Comparison of ENCODE assay signal across 21 cellular contexts in the genomic region with DNA sequence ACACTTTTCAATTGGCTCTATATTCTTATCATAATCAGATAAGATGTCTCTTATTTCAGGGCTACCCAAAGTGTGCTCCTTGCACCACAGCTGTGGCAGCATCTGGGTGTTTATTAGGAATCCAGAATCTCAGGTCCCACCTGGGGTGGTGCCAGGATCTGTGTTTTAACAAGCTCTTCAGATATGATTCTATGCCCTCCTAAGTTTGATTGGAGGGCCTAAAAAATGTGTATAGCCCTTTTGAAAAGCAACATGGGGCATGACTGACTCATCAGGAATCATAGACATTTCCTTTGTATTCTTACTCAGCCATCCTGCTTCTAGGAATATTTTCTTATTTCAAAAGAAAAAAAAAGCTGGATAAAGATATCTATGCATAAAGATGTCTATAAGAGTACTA.
DNase-seq lines count a peak whose midpoint lies in the region; ATAC-seq, FAIRE-seq and TF ChIP-seq lines count a peak whose summit lies in the region.
"Had no signal": no experiment of that assay in that cellular context is flagged by ENCODE, and none has a peak within 500 bp of the region (broad histone marks: within the 10 kb centered on the region; RNA-seq: fewer than 3 reads in every experiment).

No MANE protein-coding gene starts in this region.

- TF ChIP-seq CTCF in BJ (IDR thresholded peaks at IDR 0.05; ENCODE audit: insufficient read depth, low read depth, low read length) (no peak), IMR-90 (conservative IDR thresholded peaks at IDR 0.05; ENCODE audit: low read depth, low read length) (no peak), astrocyte (IDR thresholded peaks at IDR 0.05; ENCODE audit: insufficient read depth, low read depth, low read length) (no peak), glutamatergic neuron (IDR thresholded peaks at IDR 0.05; ENCODE audit: partially characterized antibody, unreplicated experiment) (no peak), lower leg skin (IDR thresholded peaks at IDR 0.05) (no peak)

- H3K27ac Mint-ChIP-seq in astrocyte (ENCODE audit: unreplicated experiment) (no peak overlapping the region), glutamatergic neuron (ENCODE audit: unreplicated experiment) (peak overlapping the region; percentile 74)
- H3K27ac Mint-ChIP-seq in activated naive CD8-positive, alpha-beta T cell treated with anti-CD3 and anti-CD28 coated beads for 36 hours: no peak overlapping the region
- H3K27ac Mint-ChIP-seq: activated naive CD4-positive, alpha-beta T cell treated with anti-CD3 and anti-CD28 coated beads for 36 hours; endodermal cell; neural progenitor cell had no signal

- no peak overlapping the region for H3K14ac ChIP-seq in IMR-90 (replicated peaks; ENCODE audit: low read depth, low read length)

- H2AFZ ChIP-seq in IMR-90 (replicated peaks; ENCODE audit: low read length, poor library complexity) (peak overlapping the region; percentile 83), astrocyte (ENCODE audit: low read depth, low read length) (no peak overlapping the region)
- H2AFZ ChIP-seq: neural progenitor cell had no signal

- H3K4me3 ChIP-seq in BJ (ENCODE audit: low read depth, low read length) (no peak overlapping the region), IMR-90 (ENCODE audit: insufficient read depth, low read depth, low read length) (no peak overlapping the region), astrocyte (ENCODE audit: insufficient read depth, low read depth, low read length) (no peak overlapping the region), lower leg skin (ENCODE audit: low read depth, poor library complexity, severe bottlenecking) (no peak overlapping the region)
- H3K4me3 ChIP-seq: neural progenitor cell, right atrium auricular region had no signal

- H3K36me3 Mint-ChIP-seq in astrocyte (ENCODE audit: low read depth, unreplicated experiment): no peaks in the 10 kb centered on the region
- no peaks in the 10 kb centered on the region for H3K36me3 Mint-ChIP-seq in glutamatergic neuron (ENCODE audit: unreplicated experiment)
- no peaks in the 10 kb centered on the region for H3K36me3 Mint-ChIP-seq in activated naive CD8-positive, alpha-beta T cell treated with anti-CD3 and anti-CD28 coated beads for 36 hours
- H3K36me3 Mint-ChIP-seq: neural progenitor cell had no signal

- H3K4me1 ChIP-seq in IMR-90 (ENCODE audit: control insufficient read depth, insufficient read depth, low read length): peaks cover 11% of the 10 kb centered on the region
- H3K4me1 ChIP-seq in astrocyte (ENCODE audit: insufficient read depth, low read length): peaks cover 7% of the 10 kb centered on the region
- H3K4me1 ChIP-seq: right atrium auricular region had no signal

- H3K4me2 ChIP-seq in IMR-90 (ENCODE audit: low read depth, low read length): 0 out of 2 replicates have a peak overlapping the region, but pooled peaks have one; percentile 15
- H3K4me2 ChIP-seq in astrocyte (ENCODE audit: low read length): peak overlapping the region; percentile 38
- H3K4me2 ChIP-seq: neural progenitor cell had no signal

- H3K23ac ChIP-seq in IMR-90 (ENCODE audit: low read depth, low read length): no peak overlapping the region; the same call in 1 of the 2 replicates

- no peak overlapping the region for H3K4me3 Mint-ChIP-seq in astrocyte (ENCODE audit: unreplicated experiment)
- H3K4me3 Mint-ChIP-seq in glutamatergic neuron (ENCODE audit: unreplicated experiment): peak overlapping the region; percentile 63
- no peak overlapping the region for H3K4me3 Mint-ChIP-seq in activated naive CD8-positive, alpha-beta T cell treated with anti-CD3 and anti-CD28 coated beads for 36 hours
- H3K4me3 Mint-ChIP-seq: activated naive CD4-positive, alpha-beta T cell treated with anti-CD3 and anti-CD28 coated beads for 36 hours; endodermal cell; neural progenitor cell had no signal

- peak; percentile 71 for ATAC-seq in IMR-90 (ENCODE audit: low read depth)
- ATAC-seq: Right ventricle myocardium inferior had no signal

- no TSS peak for BruUV-seq in IMR-90 (replicated peaks; lab: Mats Ljungman, UMichigan)

- intact Hi-C loops in IMR-90 (cut with micrococcal nuclease) (loop anchor here (5.0 kb wide), 3 partner anchors 258 to 1513 kb away; a partner anchor contains a TSS), lower leg skin (cut with DNase I; ENCODE audit: low total_unique reads) (no loop called here)

- no peak overlapping the region for H4K5ac ChIP-seq in IMR-90 (ENCODE audit: low read depth, low read length)

- H3K9me3 Mint-ChIP-seq in astrocyte (ENCODE audit: unreplicated experiment) (no peaks in the 10 kb centered on the region), glutamatergic neuron (ENCODE audit: unreplicated experiment) (peaks cover 3% of the 10 kb centered on the region)
- no peaks in the 10 kb centered on the region for H3K9me3 Mint-ChIP-seq in activated naive CD8-positive, alpha-beta T cell treated with anti-CD3 and anti-CD28 coated beads for 36 hours
- H3K9me3 Mint-ChIP-seq: activated naive CD4-positive, alpha-beta T cell treated with anti-CD3 and anti-CD28 coated beads for 36 hours; endodermal cell; neural progenitor cell had no signal

- H3K18ac ChIP-seq in IMR-90 (ENCODE audit: low read depth, low read length): peak overlapping the region; percentile 65; the same call in 1 of the 2 replicates

- peak overlapping the region; percentile 61 for H3K4ac ChIP-seq in IMR-90 (ENCODE audit: low read depth, low read length)

- FAIRE-seq in astrocyte (lab: Jason Lieb, UNC): no peak
- FAIRE-seq: D721Med, islet of Langerhans had no signal

- H2BK120ac ChIP-seq in IMR-90 (ENCODE audit: low read depth, low read length): peak overlapping the region; percentile 87

- H3K9me1 ChIP-seq in IMR-90 (ENCODE audit: insufficient read depth, low read length): peaks cover 11% of the 10 kb centered on the region

- peak overlapping the region; percentile 59 for H2BK5ac ChIP-seq in IMR-90 (ENCODE audit: low read depth, low read length, poor library complexity, severe bottlenecking)

- TF ChIP-seq RAD21 in IMR-90 (IDR thresholded peaks at IDR 0.05; ENCODE audit: low read length): no peak

- no peaks in the 10 kb centered on the region for H3K79me1 ChIP-seq in IMR-90 (ENCODE audit: low read depth in 1 of 2, low read length in 2 of 2)

- peak overlapping the region; percentile 73 for H4K91ac ChIP-seq in IMR-90 (ENCODE audit: insufficient read depth, low read depth, low read length)

- no peaks in the 10 kb centered on the region for H3K27me3 ChIP-seq in BJ (ENCODE audit: control insufficient read depth, insufficient read depth, low read length)
- H3K27me3 ChIP-seq in IMR-90 (ENCODE audit: control insufficient read depth, insufficient read depth, low read length): no peaks in the 10 kb centered on the region
- no peaks in the 10 kb centered on the region for H3K27me3 ChIP-seq in astrocyte (ENCODE audit: insufficient read depth, low read length)
- H3K27me3 ChIP-seq: neural progenitor cell, right atrium auricular region had no signal

- H3K9ac ChIP-seq in IMR-90 (ENCODE audit: low read depth, low read length) (no peak overlapping the region), astrocyte (ENCODE audit: low read length) (no peak overlapping the region)
- H3K9ac ChIP-seq: neural progenitor cell had no signal

- dilution Hi-C loops in IMR-90 (cut with HindIII; ENCODE audit: low sequenced_read_pairs, unreplicated experiment): no loop called here

- no peaks in the 10 kb centered on the region for H3K9me3 ChIP-seq in IMR-90 (ENCODE audit: control insufficient read depth, insufficient read depth, low read length)
- no peaks in the 10 kb centered on the region for H3K9me3 ChIP-seq in astrocyte (ENCODE audit: insufficient read depth, low read depth, low read length)
- H3K9me3 ChIP-seq: right atrium auricular region had no signal

- no peaks in the 10 kb centered on the region for H3K79me2 ChIP-seq in astrocyte (ENCODE audit: insufficient read depth, low read length)

- CTCF ChIA-PET in BJ (lab: Yijun Ruan, JAX): interaction anchor here (1.0 to 1.9 kb wide), 3 partner anchors 17 to 136 kb away, joined by 3 to 5 read pairs (median 5); no protein-coding TSS in a partner anchor
- CTCF ChIA-PET in IMR-90 (lab: Yijun Ruan, JAX): interaction anchor here (0.7 to 1.3 kb wide), 3 partner anchors 21 to 228 kb away, joined by 3 to 4 read pairs (median 3); no protein-coding TSS in a partner anchor

- peak overlapping the region; percentile 64 to 77; a peak in 3 of 4 replicates for H4K8ac ChIP-seq in IMR-90 (ENCODE audit: low read depth in 2 of 2, low read length in 2 of 2)

- in situ Hi-C loops in IMR-90 (cut with MboI; ENCODE audit: low sequenced_read_pairs): loop anchor here (10.0 to 25.0 kb wide), 3 partner anchors 131 to 1118 kb away; a partner anchor contains a TSS

- H3K36me3 ChIP-seq in BJ (ENCODE audit: control insufficient read depth, insufficient read depth, low read length): no peaks in the 10 kb centered on the region
- H3K36me3 ChIP-seq in IMR-90 (ENCODE audit: control insufficient read depth, insufficient read depth, low read length): no peaks in the 10 kb centered on the region
- H3K36me3 ChIP-seq in astrocyte (ENCODE audit: insufficient read depth, low read length): no peaks in the 10 kb centered on the region
- H3K36me3 ChIP-seq: neural progenitor cell, right atrium auricular region had no signal

- TF ChIP-seq POLR2A in IMR-90 (IDR thresholded peaks at IDR 0.05; ENCODE audit: low read depth, low read length) (no peak), lower leg skin (IDR thresholded peaks at IDR 0.05) (no peak)

- H3K27me3 Mint-ChIP-seq in astrocyte (ENCODE audit: low read depth, unreplicated experiment) (no peaks in the 10 kb centered on the region), glutamatergic neuron (ENCODE audit: unreplicated experiment) (peaks cover 2% of the 10 kb centered on the region)
- H3K27me3 Mint-ChIP-seq in activated naive CD8-positive, alpha-beta T cell treated with anti-CD3 and anti-CD28 coated beads for 36 hours: no peaks in the 10 kb centered on the region

- H3K4me1 Mint-ChIP-seq in astrocyte (ENCODE audit: low read depth, unreplicated experiment): peaks cover 19% of the 10 kb centered on the region
- H3K4me1 Mint-ChIP-seq in glutamatergic neuron (ENCODE audit: low read depth, unreplicated experiment): peaks cover 36% of the 10 kb centered on the region
- no peaks in the 10 kb centered on the region for H3K4me1 Mint-ChIP-seq in activated naive CD8-positive, alpha-beta T cell treated with anti-CD3 and anti-CD28 coated beads for 36 hours

- peak overlapping the region; percentile 46 for H3K27ac ChIP-seq in IMR-90 (ENCODE audit: insufficient read depth, low read length)
- no peak overlapping the region for H3K27ac ChIP-seq in astrocyte (ENCODE audit: low read depth, low read length)
- H3K27ac ChIP-seq: neural progenitor cell, right atrium auricular region had no signal

- H4K20me1 ChIP-seq in IMR-90 (ENCODE audit: insufficient read depth, low read length) (no peaks in the 10 kb centered on the region), astrocyte (ENCODE audit: insufficient read depth, low read length) (no peaks in the 10 kb centered on the region)

- H3K56ac ChIP-seq in IMR-90 (ENCODE audit: extremely low read depth, insufficient read depth, low read length): 0 out of 2 replicates have a peak overlapping the region, but pooled peaks have one; percentile 16

- H2AK9ac ChIP-seq in IMR-90 (replicated peaks; ENCODE audit: low read depth, low read length, poor library complexity): no peak overlapping the region

- peak overlapping the region; percentile 93; the same call in 1 of the 2 replicates for H2BK20ac ChIP-seq in IMR-90 (ENCODE audit: low read depth, low read length)

- DNase-seq in BJ (ENCODE audit: low read depth) (peak; percentile 1), IMR-90 (peak; percentile 67), astrocyte (ENCODE audit: low read depth) (peak; percentile 52), glutamatergic neuron (no peak), lower leg skin (ENCODE audit: low spot score in 2 of 2) (no peak)
- no peak for DNase-seq in activated naive CD4-positive, alpha-beta T cell (lab: John Stamatoyannopoulos, UW)
- DNase-seq in activated naive CD8-positive, alpha-beta T cell treated with anti-CD3 and anti-CD28 coated beads for 36 hours: no peak
- no peak for DNase-seq in activated effector memory CD4-positive, alpha-beta T cell treated with Interleukin-2 at 50 U/mL for 16 hours
- DNase-seq: activated CD4-positive, alpha-beta T cell treated with anti-CD3 and anti-CD28 coated beads for 4 hours; activated naive CD4-positive, alpha-beta T cell treated with anti-CD3 and anti-CD28 coated beads for 36 hours; AML-193; caudate nucleus; endodermal cell; NCI-H2081 treated with DMSO at 0.1 percent for 48 hours; NCI-H82; stimulated activated CD4-positive, alpha-beta T cell treated with anti-CD3 and anti-CD28 coated beads, Interleukin-1b, Interleukin-23, amount 100 ng/mL, for 48 hours had no signal

- H2AK5ac ChIP-seq in IMR-90 (ENCODE audit: low read depth, low read length): no peak overlapping the region

- peak overlapping the region; percentile 59; the same call in 1 of the 3 replicates for H2BK15ac ChIP-seq in IMR-90 (ENCODE audit: low read depth, low read length)

- POLR2A ChIA-PET in BJ (lab: Charles Lee): interaction anchor here (0.6 kb wide), 1 partner anchor 274 kb away, joined by 4 read pairs; no protein-coding TSS in a partner anchor
- POLR2A ChIA-PET in IMR-90 (lab: Charles Lee; ENCODE audit: unreplicated experiment): no interaction called here

Comparison
In these comparisons a context has a peak if more than half of its experiments do, and no peak if none do; other contexts are left out.
1. DNase-seq: peak in BJ (single experiment), IMR-90 (single experiment) and astrocyte (single experiment); none in glutamatergic neuron (single experiment), activated naive CD4-positive, alpha-beta T cell (0 of 4), activated naive CD8-positive, alpha-beta T cell treated with anti-CD3 and anti-CD28 coated beads for 36 hours (single experiment), lower leg skin (0 of 2) and activated effector memory CD4-positive, alpha-beta T cell treated with Interleukin-2 at 50 U/mL for 16 hours (single experiment).